8 cellular contexts compared by ENCODE assay signal in the genomic region with DNA sequence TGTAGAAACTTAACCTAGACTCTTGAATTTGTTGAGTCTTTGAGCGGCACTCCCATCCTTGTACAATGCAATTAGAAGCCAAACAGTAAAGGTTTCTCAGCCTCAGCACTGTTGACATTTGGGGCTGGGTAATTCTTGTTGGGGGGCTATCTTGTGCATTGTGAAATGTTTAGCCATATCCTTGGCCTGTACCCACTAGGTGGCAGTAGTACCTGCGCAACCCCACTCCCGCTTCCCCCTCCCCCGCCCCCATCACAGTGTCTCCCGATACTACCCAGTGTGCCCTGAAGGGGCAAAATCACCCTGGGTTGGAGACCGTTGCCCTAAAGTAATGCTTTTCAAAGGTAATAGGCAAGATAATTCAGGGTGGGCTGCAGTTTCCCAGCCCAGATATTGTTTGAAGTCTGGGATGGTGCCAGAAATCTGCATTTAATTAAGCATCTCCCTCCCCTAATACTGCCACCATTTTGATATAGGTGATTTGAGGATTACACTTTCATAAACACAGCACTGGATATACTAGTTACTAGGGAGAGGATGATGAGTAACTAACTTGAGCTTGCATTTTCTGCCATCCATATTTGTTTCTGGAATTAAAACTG. TPM values are rescaled to one million over a fixed set of nuclear protein-coding genes. Genes with fewer than 3 reads are reported as not detected.
A peak's percentile ranks its signal among the peaks of the same experiment; 100 is the strongest.
DNase-seq lines count a peak whose midpoint lies in the region; ATAC-seq and TF ChIP-seq lines count a peak whose summit lies in the region.

No MANE protein-coding gene starts in this region.

- dilution Hi-C loops in mammary epithelial cell (cut with HindIII; ENCODE audit: low sequenced_read_pairs), result loop anchor here (5.0 kb wide), 1 partner anchor 67 kb away; no protein-coding TSS in a partner anchor

- TF ChIP-seq CTCF in mammary epithelial cell (conservative IDR thresholded peaks at IDR 0.05 in 1 of 2, IDR thresholded peaks at IDR 0.05 in 1 of 2; ENCODE audit: extremely low read depth in 1 of 2, insufficient read depth in 1 of 2, low read depth in 1 of 2, low read length in 2 of 2), result peak; percentile 42 to 72

- H3K4me2 ChIP-seq in mammary epithelial cell (ENCODE audit: insufficient read depth, low read depth, low read length), result peak overlapping the region; percentile 88

- CTCF ChIA-PET in mammary epithelial cell (lab: Charles Lee; ENCODE audit: low non-redundant PET), result no interaction called here

- intact Hi-C loops in mammary epithelial cell (cut with micrococcal nuclease), result loop anchor here (1.0 to 5.0 kb wide), 4 partner anchors 27 to 210 kb away; a partner anchor contains a TSS
- intact Hi-C loops in left colon (cut with DNase I, micrococcal nuclease), result no loop called here

- H3K27ac ChIP-seq in mammary epithelial cell (ENCODE audit: insufficient read depth, low read depth, low read length), result peak overlapping the region; percentile 65

- H3K4me3 ChIP-seq in mammary epithelial cell (replicated peaks in 1 of 3; ENCODE audit: insufficient read depth in 1 of 3, low read depth in 2 of 3, low read length in 3 of 3), result peak overlapping the region in 2 of 3 experiments; percentile 5 to 10

- no peaks in the 10 kb centered on the region for H4K20me1 ChIP-seq in mammary epithelial cell (ENCODE audit: insufficient read depth, low read length)

- peaks cover 9% of the 10 kb centered on the region for H3K36me3 ChIP-seq in mammary epithelial cell (ENCODE audit: insufficient read depth, low read length)

- H3K79me2 ChIP-seq in mammary epithelial cell (ENCODE audit: insufficient read depth, low read length), result peaks cover 60% of the 10 kb centered on the region

- H2AFZ ChIP-seq in mammary epithelial cell (ENCODE audit: low read depth, low read length), result no peak overlapping the region

- ATAC-seq in left colon (peak; percentile 36), GM19455 (IDR thresholded peaks at IDR 0.05; ENCODE audit: unreplicated experiment) (no peak)

- 3% methylated on average over 4 of the region's 6 CpGs for WGBS in mammary epithelial cell (ENCODE audit: low coverage, missing lambda C conversion rate)

- no TSS peak for BruUV-seq in mammary epithelial cell (replicated peaks; lab: Mats Ljungman, UMichigan)

- H3K27me3 ChIP-seq in mammary epithelial cell (ENCODE audit: insufficient read depth, low read length), result no peaks in the 10 kb centered on the region

- H3K4me1 ChIP-seq in mammary epithelial cell (ENCODE audit: insufficient read depth, low read length), result peaks cover 19% of the 10 kb centered on the region

- in situ Hi-C loops in mammary epithelial cell (cut with MboI; ENCODE audit: low sequenced_read_pairs in 2 of 2), result no loop called here

- no peaks in the 10 kb centered on the region for H3K9me3 ChIP-seq in mammary epithelial cell (replicated peaks; ENCODE audit: insufficient read depth, low read length)

- peak; percentile 83 for DNase-seq in SIG-M5 treated with dmso at 0.1 percent for 504 hours (lab: John Stamatoyannopoulos, UW; ENCODE audit: unreplicated experiment)
- DNase-seq in SIG-M5 (lab: John Stamatoyannopoulos, UW), result no peak
- peak; percentile 49 for DNase-seq in NCI-H2171 treated with DMSO at 0.1 percent for 48 hours (lab: John Stamatoyannopoulos, UW)
- peak; percentile 51 for DNase-seq in activated CD4-positive, CD25-positive, alpha-beta regulatory T cell treated with anti-CD3 and anti-CD28 coated beads, Interleukin-2, amount 50 U/mL, for 16 hours (ENCODE audit: low read depth, low spot score)
- peak; percentile 57 for DNase-seq in mammary epithelial cell
- DNase-seq in left colon, result peak; percentile 45 to 68
- DNase-seq in stimulated activated CD4-positive, alpha-beta T cell treated with anti-CD3 and anti-CD28 coated beads, TNF-alpha, amount 100 ng/mL, for 1 hour (ENCODE audit: low read depth in 3 of 3, low spot score in 1 of 3), result peak; percentile 43 to 50 (median 45)

- H3K9ac ChIP-seq in mammary epithelial cell (ENCODE audit: insufficient read depth, low read length), result no peak overlapping the region

RNA-seq across cellular contexts. Expression of a gene that starts 1.8 kb away (rescaled TPM):
- total RNA-seq in mammary epithelial cell (100 to 1,000 TPM; 306 to 422 TPM), left colon (1,000 to 10,000 TPM in 1 of 2 donors, 100 to 1,000 TPM in 1; 936 to 1,140 TPM)
- polyA plus RNA-seq in mammary epithelial cell, result 907 TPM
- 152 TPM for polyA minus RNA-seq in mammary epithelial cell

RNA-seq across cellular contexts. Expression of a gene that starts 6.4 kb away (rescaled TPM):
- total RNA-seq in mammary epithelial cell (10 to 100 TPM; 27.8 to 41.6 TPM), left colon (10 to 100 TPM; 14.1 to 20.1 TPM)
- polyA plus RNA-seq in mammary epithelial cell, result 42.7 TPM
- 24.9 TPM for polyA minus RNA-seq in mammary epithelial cell

RNA-seq across cellular contexts. Expression of a gene that starts 6.5 kb away (rescaled TPM):
- total RNA-seq in mammary epithelial cell (10 to 100 TPM; 19.5 to 32.9 TPM), left colon (10 to 100 TPM; 18.9 to 32.7 TPM)
- polyA plus RNA-seq in mammary epithelial cell, result 13.2 TPM
- 32.4 TPM for polyA minus RNA-seq in mammary epithelial cell

RNA-seq across cellular contexts. Expression of a gene that starts 29.8 kb away (rescaled TPM):
- total RNA-seq in mammary epithelial cell (100 to 1,000 TPM in 1 of 2 donors, 10 to 100 TPM in 1; 84.7 to 205 TPM), left colon (100 to 1,000 TPM; 135 to 143 TPM)
- 143 TPM for polyA plus RNA-seq in mammary epithelial cell
- polyA minus RNA-seq in mammary epithelial cell, result 72.0 TPM

RNA-seq across cellular contexts. Expression of a gene that starts 56.2 kb away (rescaled TPM):
- total RNA-seq in mammary epithelial cell, result 100 to 1,000 TPM; 210 to 390 TPM
- 723 TPM for polyA plus RNA-seq in mammary epithelial cell
- polyA minus RNA-seq in mammary epithelial cell, result 177 TPM
- total RNA-seq in left colon, result 100 to 1,000 TPM; 338 to 371 TPM
